In the genomic region with DNA sequence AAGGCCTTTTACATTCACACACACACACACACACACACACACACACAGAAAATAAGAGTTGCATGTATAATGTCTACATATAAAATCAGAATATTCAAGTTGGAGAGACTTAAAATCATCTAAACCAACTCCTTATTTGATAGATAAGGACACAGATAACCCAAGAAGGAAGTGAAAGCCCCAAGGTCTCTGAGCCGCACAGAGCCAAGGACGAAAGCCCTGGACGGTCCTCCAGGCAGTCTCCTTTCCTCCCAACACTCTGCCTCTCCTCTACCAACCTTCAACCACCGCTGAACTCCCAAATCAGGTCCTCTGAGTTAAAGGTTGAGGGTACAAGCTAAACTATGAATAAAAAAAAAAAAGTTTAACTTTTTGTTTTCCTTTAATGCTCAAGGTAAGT, we compare ENCODE assay signal across 2 cellular contexts.
A peak's percentile ranks its signal among the peaks of the same experiment; 100 is the strongest.
TF ChIP-seq lines count a peak whose summit lies in the region.

No MANE protein-coding gene starts in this region.

TF ChIP-seq in HEK293, 187 proteins besides CTCF, POLR2A, EP300 and RAD21:
- TF ChIP-seq ZSCAN4 (tag by site-specific recombination; IDR thresholded peaks at IDR 0.05) (0 out of 2 replicates have a peak, but pooled peaks have one; percentile 35), ZNF266 (tag by site-specific recombination; IDR thresholded peaks at IDR 0.05; ENCODE audit: low read depth) (no peak)

TF ChIP-seq in GM12878, 131 proteins besides CTCF, POLR2A, EP300 and RAD21:
- TF ChIP-seq SMC3 (IDR thresholded peaks at IDR 0.05; ENCODE audit: borderline replicate concordance, low read length) (no peak), SPI1 (IDR thresholded peaks at IDR 0.05; ENCODE audit: borderline replicate concordance, insufficient read depth, low read depth, low read length) (peak; percentile 63; the same call in 1 of the 2 replicates)
